ENCODE assay signal across 1 cellular context in the genomic region with DNA sequence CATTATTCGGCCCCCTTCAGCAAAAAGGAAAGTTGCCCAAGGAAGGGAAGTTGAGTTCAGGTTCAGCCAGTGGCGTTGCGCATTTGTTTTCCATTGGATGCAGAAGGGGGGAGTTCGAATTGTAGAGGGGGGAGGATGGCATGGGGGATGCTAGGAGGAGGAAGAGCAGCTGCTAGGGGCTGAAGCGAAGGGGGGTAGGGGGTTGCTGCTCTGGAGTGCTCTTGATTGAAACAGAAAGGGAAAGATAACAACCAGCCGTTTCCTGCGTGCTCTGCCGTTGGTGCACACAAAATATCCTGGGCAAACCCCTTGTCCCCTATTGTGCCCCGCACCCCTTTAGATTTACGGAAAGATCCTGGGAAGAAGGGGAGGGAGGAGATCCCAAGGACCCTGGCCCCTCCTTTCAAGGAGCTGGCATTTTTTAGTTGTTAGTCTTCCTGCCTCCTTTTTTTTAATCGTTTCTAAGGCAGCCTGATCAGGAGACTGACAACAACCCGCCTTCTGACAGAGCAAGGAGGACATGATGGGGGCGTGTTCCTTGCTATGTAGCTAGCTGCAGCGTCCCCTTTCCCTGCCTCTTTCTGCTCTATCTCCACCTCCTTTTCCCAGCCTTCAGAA.
TF ChIP-seq lines count a peak whose summit lies in the region.

No MANE protein-coding gene starts in this region.

TF ChIP-seq in GM12878, 131 proteins besides CTCF, POLR2A, EP300 and RAD21 (continues in another document):
- TF ChIP-seq KAT2A (conservative IDR thresholded peaks at IDR 0.05; ENCODE audit: control insufficient read depth, low read depth, low read length): no peak
- TF ChIP-seq PAX5 (IDR thresholded peaks at IDR 0.05; ENCODE audit: borderline replicate concordance, low read depth, low read length): no peak
- no peak for TF ChIP-seq IRF4 (IDR thresholded peaks at IDR 0.05; ENCODE audit: low read depth, low read length)
- TF ChIP-seq FOS (IDR thresholded peaks at IDR 0.05; ENCODE audit: borderline replicate concordance, extremely low read depth, insufficient read length): no peak
- TF ChIP-seq, protein P1, sequence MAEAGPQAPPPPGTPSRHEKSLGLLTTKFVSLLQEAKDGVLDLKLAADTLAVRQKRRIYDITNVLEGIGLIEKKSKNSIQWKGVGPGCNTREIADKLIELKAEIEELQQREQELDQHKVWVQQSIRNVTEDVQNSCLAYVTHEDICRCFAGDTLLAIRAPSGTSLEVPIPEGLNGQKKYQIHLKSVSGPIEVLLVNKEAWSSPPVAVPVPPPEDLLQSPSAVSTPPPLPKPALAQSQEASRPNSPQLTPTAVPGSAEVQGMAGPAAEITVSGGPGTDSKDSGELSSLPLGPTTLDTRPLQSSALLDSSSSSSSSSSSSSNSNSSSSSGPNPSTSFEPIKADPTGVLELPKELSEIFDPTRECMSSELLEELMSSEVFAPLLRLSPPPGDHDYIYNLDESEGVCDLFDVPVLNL (IDR thresholded peaks at IDR 0.05; ENCODE audit: low read depth, low read length): no peak
- TF ChIP-seq CBX3 (IDR thresholded peaks at IDR 0.05; ENCODE audit: borderline replicate concordance, low read depth): no peak
- no peak for TF ChIP-seq KLF5 (IDR thresholded peaks at IDR 0.05; ENCODE audit: partially characterized antibody)
- no peak for TF ChIP-seq SRF (IDR thresholded peaks at IDR 0.05; ENCODE audit: low read depth in 2 of 2, low read length in 2 of 2)
- no peak for TF ChIP-seq STAT1 (conservative IDR thresholded peaks at IDR 0.05)
- TF ChIP-seq, protein P2, sequence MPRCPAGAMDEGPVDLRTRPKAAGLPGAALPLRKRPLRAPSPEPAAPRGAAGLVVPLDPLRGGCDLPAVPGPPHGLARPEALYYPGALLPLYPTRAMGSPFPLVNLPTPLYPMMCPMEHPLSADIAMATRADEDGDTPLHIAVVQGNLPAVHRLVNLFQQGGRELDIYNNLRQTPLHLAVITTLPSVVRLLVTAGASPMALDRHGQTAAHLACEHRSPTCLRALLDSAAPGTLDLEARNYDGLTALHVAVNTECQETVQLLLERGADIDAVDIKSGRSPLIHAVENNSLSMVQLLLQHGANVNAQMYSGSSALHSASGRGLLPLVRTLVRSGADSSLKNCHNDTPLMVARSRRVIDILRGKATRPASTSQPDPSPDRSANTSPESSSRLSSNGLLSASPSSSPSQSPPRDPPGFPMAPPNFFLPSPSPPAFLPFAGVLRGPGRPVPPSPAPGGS (IDR thresholded peaks at IDR 0.05; ENCODE audit: borderline replicate concordance, insufficient read depth, low read depth, low read length, poor library complexity, severe bottlenecking): no peak
- no peak for TF ChIP-seq NFYA (IDR thresholded peaks at IDR 0.05; ENCODE audit: borderline replicate concordance, low read depth, low read length)
- TF ChIP-seq WRNIP1 (IDR thresholded peaks at IDR 0.05; ENCODE audit: borderline replicate concordance, low read depth, low read length): no peak
- no peak for TF ChIP-seq PML (IDR thresholded peaks at IDR 0.05; ENCODE audit: low read length)
- TF ChIP-seq USF2 (IDR thresholded peaks at IDR 0.05; ENCODE audit: borderline replicate concordance, low read depth, low read length): no peak
- no peak for TF ChIP-seq POU2F2 (IDR thresholded peaks at IDR 0.05; ENCODE audit: borderline replicate concordance, low read depth, low read length)
- TF ChIP-seq, protein P3, sequence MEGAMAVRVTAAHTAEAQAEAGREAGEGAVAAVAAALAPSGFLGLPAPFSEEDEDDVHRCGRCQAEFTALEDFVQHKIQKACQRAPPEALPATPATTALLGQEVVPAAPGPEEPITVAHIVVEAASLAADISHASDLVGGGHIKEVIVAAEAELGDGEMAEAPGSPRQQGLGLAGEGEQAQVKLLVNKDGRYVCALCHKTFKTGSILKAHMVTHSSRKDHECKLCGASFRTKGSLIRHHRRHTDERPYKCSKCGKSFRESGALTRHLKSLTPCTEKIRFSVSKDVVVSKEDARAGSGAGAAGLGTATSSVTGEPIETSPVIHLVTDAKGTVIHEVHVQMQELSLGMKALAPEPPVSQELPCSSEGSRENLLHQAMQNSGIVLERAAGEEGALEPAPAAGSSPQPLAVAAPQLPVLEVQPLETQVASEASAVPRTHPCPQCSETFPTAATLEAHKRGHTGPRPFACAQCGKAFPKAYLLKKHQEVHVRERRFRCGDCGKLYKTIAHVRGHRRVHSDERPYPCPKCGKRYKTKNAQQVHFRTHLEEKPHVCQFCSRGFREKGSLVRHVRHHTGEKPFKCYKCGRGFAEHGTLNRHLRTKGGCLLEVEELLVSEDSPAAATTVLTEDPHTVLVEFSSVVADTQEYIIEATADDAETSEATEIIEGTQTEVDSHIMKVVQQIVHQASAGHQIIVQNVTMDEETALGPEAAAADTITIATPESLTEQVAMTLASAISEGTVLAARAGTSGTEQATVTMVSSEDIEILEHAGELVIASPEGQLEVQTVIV (IDR thresholded peaks at IDR 0.05; ENCODE audit: borderline replicate concordance, partially characterized antibody): no peak
- TF ChIP-seq NR2C2 (IDR thresholded peaks at IDR 0.05; ENCODE audit: borderline replicate concordance, control insufficient read depth, insufficient read length, low read depth): no peak
- TF ChIP-seq NRF1 (conservative IDR thresholded peaks at IDR 0.05; ENCODE audit: low read depth, low read length): no peak
- TF ChIP-seq EGR1 (IDR thresholded peaks at IDR 0.05; ENCODE audit: borderline replicate concordance in 1 of 2, low read depth in 2 of 2, low read length in 2 of 2): no peak
- TF ChIP-seq, protein P4, sequence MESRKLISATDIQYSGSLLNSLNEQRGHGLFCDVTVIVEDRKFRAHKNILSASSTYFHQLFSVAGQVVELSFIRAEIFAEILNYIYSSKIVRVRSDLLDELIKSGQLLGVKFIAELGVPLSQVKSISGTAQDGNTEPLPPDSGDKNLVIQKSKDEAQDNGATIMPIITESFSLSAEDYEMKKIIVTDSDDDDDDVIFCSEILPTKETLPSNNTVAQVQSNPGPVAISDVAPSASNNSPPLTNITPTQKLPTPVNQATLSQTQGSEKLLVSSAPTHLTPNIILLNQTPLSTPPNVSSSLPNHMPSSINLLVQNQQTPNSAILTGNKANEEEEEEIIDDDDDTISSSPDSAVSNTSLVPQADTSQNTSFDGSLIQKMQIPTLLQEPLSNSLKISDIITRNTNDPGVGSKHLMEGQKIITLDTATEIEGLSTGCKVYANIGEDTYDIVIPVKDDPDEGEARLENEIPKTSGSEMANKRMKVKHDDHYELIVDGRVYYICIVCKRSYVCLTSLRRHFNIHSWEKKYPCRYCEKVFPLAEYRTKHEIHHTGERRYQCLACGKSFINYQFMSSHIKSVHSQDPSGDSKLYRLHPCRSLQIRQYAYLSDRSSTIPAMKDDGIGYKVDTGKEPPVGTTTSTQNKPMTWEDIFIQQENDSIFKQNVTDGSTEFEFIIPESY (IDR thresholded peaks at IDR 0.05): no peak
- TF ChIP-seq SUPT20H (IDR thresholded peaks at IDR 0.05; ENCODE audit: borderline replicate concordance, control insufficient read depth, low read depth, low read length): no peak
- TF ChIP-seq DPF2 (IDR thresholded peaks at IDR 0.05): no peak
- no peak for TF ChIP-seq RUNX3 (IDR thresholded peaks at IDR 0.05; ENCODE audit: low read length)
- TF ChIP-seq HDAC2 (IDR thresholded peaks at IDR 0.05): no peak
- TF ChIP-seq MEF2B (IDR thresholded peaks at IDR 0.05; ENCODE audit: partially characterized antibody, poor library complexity, severe bottlenecking): no peak
- TF ChIP-seq SUZ12 (IDR thresholded peaks at IDR 0.05; ENCODE audit: unreplicated experiment): no peak
- no peak for TF ChIP-seq TBL1XR1 (IDR thresholded peaks at IDR 0.05; ENCODE audit: low read depth, low read length)
- TF ChIP-seq CBX5 (IDR thresholded peaks at IDR 0.05; ENCODE audit: low read depth): no peak
- TF ChIP-seq BCL11A (IDR thresholded peaks at IDR 0.05; ENCODE audit: low read depth, low read length): no peak
- TF ChIP-seq EED (IDR thresholded peaks at IDR 0.05; ENCODE audit: low read depth): 0 out of 2 replicates have a peak, but pooled peaks have one; percentile 50
- TF ChIP-seq ZNF274 (IDR thresholded peaks at IDR 0.05; ENCODE audit: insufficient read depth, insufficient read length): no peak
- no peak for TF ChIP-seq ZZZ3 (IDR thresholded peaks at IDR 0.05; ENCODE audit: control insufficient read depth, insufficient read length, low read depth)
- TF ChIP-seq RFX5 (IDR thresholded peaks at IDR 0.05; ENCODE audit: low read depth, low read length): no peak
- TF ChIP-seq, protein P5, sequence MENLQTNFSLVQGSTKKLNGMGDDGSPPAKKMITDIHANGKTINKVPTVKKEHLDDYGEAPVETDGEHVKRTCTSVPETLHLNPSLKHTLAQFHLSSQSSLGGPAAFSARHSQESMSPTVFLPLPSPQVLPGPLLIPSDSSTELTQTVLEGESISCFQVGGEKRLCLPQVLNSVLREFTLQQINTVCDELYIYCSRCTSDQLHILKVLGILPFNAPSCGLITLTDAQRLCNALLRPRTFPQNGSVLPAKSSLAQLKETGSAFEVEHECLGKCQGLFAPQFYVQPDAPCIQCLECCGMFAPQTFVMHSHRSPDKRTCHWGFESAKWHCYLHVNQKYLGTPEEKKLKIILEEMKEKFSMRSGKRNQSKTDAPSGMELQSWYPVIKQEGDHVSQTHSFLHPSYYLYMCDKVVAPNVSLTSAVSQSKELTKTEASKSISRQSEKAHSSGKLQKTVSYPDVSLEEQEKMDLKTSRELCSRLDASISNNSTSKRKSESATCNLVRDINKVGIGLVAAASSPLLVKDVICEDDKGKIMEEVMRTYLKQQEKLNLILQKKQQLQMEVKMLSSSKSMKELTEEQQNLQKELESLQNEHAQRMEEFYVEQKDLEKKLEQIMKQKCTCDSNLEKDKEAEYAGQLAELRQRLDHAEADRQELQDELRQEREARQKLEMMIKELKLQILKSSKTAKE (IDR thresholded peaks at IDR 0.05; ENCODE audit: low read depth, poor library complexity, severe bottlenecking): no peak
- TF ChIP-seq, protein P6, sequence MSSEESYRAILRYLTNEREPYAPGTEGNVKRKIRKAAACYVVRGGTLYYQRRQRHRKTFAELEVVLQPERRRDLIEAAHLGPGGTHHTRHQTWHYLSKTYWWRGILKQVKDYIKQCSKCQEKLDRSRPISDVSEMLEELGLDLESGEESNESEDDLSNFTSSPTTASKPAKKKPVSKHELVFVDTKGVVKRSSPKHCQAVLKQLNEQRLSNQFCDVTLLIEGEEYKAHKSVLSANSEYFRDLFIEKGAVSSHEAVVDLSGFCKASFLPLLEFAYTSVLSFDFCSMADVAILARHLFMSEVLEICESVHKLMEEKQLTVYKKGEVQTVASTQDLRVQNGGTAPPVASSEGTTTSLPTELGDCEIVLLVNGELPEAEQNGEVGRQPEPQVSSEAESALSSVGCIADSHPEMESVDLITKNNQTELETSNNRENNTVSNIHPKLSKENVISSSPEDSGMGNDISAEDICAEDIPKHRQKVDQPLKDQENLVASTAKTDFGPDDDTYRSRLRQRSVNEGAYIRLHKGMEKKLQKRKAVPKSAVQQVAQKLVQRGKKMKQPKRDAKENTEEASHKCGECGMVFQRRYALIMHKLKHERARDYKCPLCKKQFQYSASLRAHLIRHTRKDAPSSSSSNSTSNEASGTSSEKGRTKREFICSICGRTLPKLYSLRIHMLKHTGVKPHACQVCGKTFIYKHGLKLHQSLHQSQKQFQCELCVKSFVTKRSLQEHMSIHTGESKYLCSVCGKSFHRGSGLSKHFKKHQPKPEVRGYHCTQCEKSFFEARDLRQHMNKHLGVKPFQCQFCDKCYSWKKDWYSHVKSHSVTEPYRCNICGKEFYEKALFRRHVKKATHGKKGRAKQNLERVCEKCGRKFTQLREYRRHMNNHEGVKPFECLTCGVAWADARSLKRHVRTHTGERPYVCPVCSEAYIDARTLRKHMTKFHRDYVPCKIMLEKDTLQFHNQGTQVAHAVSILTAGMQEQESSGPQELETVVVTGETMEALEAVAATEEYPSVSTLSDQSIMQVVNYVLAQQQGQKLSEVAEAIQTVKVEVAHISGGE (CRISPR knock-in tag; IDR thresholded peaks at IDR 0.05): no peak
- no peak for TF ChIP-seq ESRRA (IDR thresholded peaks at IDR 0.05; ENCODE audit: low read length)
- TF ChIP-seq RB1 (IDR thresholded peaks at IDR 0.05; ENCODE audit: borderline replicate concordance): no peak
- TF ChIP-seq MTA3 (IDR thresholded peaks at IDR 0.05; ENCODE audit: borderline replicate concordance, low read length): no peak
- TF ChIP-seq, protein P7, sequence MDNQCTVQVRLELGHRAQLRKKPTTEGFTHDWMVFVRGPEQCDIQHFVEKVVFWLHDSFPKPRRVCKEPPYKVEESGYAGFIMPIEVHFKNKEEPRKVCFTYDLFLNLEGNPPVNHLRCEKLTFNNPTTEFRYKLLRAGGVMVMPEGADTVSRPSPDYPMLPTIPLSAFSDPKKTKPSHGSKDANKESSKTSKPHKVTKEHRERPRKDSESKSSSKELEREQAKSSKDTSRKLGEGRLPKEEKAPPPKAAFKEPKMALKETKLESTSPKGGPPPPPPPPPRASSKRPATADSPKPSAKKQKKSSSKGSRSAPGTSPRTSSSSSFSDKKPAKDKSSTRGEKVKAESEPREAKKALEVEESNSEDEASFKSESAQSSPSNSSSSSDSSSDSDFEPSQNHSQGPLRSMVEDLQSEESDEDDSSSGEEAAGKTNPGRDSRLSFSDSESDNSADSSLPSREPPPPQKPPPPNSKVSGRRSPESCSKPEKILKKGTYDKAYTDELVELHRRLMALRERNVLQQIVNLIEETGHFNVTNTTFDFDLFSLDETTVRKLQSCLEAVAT (IDR thresholded peaks at IDR 0.05): no peak
- TF ChIP-seq USF1 (IDR thresholded peaks at IDR 0.05; ENCODE audit: borderline replicate concordance, extremely low read length, insufficient read depth, low read depth, low read length): no peak
- no peak for TF ChIP-seq SMAD1 (IDR thresholded peaks at IDR 0.05; ENCODE audit: low read depth, partially characterized antibody)
- TF ChIP-seq NFXL1 (IDR thresholded peaks at IDR 0.05; ENCODE audit: borderline replicate concordance): no peak
- no peak for TF ChIP-seq ZNF207 (IDR thresholded peaks at IDR 0.05; ENCODE audit: borderline replicate concordance)
- TF ChIP-seq GATAD2B (conservative IDR thresholded peaks at IDR 0.05; ENCODE audit: low read depth): 0 out of 2 replicates have a peak, but pooled peaks have one; percentile 26
